ENCODE assay signal across 8 cellular contexts in the genomic region with DNA sequence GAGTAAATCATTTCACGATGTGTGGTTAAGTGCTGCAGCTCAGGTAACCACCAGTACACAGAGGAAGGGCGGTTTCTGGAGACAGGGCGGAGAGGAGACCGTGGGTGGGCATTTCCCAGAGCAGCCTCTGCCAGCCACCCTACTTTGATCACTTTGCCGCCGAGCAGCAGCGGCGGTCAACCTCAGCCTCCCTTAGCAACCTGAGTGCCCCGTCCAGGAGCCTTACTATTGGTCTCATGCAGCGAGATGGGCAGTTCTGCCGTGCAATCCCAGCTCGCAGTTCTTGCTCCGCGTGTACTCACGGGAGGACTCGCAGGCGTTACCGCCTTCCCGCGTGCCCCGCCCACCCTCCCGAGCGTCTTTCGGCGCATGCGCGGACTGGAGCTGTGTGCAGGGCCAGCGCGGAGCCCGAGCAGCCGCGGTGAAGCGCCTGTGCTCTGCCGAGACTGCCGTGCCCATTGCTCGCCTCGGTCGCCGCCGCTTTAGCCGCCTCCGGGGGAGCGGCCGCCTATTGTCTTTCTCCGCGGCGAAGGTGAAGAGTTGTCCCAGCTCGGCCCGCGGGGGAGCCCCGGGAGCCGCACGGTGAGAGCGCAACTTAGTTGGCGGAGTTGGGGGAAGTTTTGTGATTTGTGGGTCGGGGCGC. TPM values are rescaled to one million over a fixed set of nuclear protein-coding genes. Genes with fewer than 3 reads are reported as not detected.
A peak's percentile ranks its signal among the peaks of the same experiment; 100 is the strongest.
DNase-seq lines count a peak whose midpoint lies in the region; ATAC-seq, FAIRE-seq and TF ChIP-seq lines count a peak whose summit lies in the region.

A gene with protein sequence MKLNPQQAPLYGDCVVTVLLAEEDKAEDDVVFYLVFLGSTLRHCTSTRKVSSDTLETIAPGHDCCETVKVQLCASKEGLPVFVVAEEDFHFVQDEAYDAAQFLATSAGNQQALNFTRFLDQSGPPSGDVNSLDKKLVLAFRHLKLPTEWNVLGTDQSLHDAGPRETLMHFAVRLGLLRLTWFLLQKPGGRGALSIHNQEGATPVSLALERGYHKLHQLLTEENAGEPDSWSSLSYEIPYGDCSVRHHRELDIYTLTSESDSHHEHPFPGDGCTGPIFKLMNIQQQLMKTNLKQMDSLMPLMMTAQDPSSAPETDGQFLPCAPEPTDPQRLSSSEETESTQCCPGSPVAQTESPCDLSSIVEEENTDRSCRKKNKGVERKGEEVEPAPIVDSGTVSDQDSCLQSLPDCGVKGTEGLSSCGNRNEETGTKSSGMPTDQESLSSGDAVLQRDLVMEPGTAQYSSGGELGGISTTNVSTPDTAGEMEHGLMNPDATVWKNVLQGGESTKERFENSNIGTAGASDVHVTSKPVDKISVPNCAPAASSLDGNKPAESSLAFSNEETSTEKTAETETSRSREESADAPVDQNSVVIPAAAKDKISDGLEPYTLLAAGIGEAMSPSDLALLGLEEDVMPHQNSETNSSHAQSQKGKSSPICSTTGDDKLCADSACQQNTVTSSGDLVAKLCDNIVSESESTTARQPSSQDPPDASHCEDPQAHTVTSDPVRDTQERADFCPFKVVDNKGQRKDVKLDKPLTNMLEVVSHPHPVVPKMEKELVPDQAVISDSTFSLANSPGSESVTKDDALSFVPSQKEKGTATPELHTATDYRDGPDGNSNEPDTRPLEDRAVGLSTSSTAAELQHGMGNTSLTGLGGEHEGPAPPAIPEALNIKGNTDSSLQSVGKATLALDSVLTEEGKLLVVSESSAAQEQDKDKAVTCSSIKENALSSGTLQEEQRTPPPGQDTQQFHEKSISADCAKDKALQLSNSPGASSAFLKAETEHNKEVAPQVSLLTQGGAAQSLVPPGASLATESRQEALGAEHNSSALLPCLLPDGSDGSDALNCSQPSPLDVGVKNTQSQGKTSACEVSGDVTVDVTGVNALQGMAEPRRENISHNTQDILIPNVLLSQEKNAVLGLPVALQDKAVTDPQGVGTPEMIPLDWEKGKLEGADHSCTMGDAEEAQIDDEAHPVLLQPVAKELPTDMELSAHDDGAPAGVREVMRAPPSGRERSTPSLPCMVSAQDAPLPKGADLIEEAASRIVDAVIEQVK (N-terminal part only) (plus strand): TSS at position 387 of the 643 bp plus-strand sequence. CDS start 105,118 bp downstream, outside the sequence.

- FAIRE-seq in RCC 7860 (lab: Jason Lieb, UNC) = peak; percentile 54

- H3K4me1 ChIP-seq in DOHH2 (ENCODE audit: control insufficient read depth, low read length) (peaks cover 42% of the 10 kb centered on the region), GM23248 (ENCODE audit: insufficient read depth) (peaks cover 18% of the 10 kb centered on the region), Karpas-422 (ENCODE audit: low read length) (peaks cover 48% of the 10 kb centered on the region)

- WGBS in GM23248 (ENCODE audit: low coverage in 1 of 2, low lambda C conversion rate in 2 of 2, missing lambda C conversion rate in 2 of 2), 2 experiments = 1% methylated on average over 45 to 54 of the region's 57 CpGs

- peaks cover 28% of the 10 kb centered on the region for H3K36me3 ChIP-seq in DOHH2 (ENCODE audit: control insufficient read depth, low read length)
- no peaks in the 10 kb centered on the region for H3K36me3 ChIP-seq in GM23248 (ENCODE audit: low read depth)
- peaks cover 12% of the 10 kb centered on the region; the same call in 1 of the 2 replicates for H3K36me3 ChIP-seq in Karpas-422 (ENCODE audit: insufficient read depth, low read length)

- no peaks in the 10 kb centered on the region for H3K9me3 Mint-ChIP-seq in activated T-cell treated with anti-CD3 and anti-CD28 coated beads, Interleukin-2, amount 50 U/mL, for 72 hours
- no peaks in the 10 kb centered on the region for H3K9me3 Mint-ChIP-seq in naive B cell
- H3K9me3 Mint-ChIP-seq in stimulated activated effector memory CD8-positive, alpha-beta T cell treated with anti-CD3 and anti-CD28 coated beads, Interleukin-12 subunit alpha, Interleukin-12 subunit beta, amount 100 ng/mL, for 72 hours = no peaks in the 10 kb centered on the region

- H3K4me3 ChIP-seq in DOHH2 (ENCODE audit: low read length) (peak within 1 kb of the TSS; percentile 81), GM23248 (peak within 1 kb of the TSS; percentile 80), Karpas-422 (ENCODE audit: low read length) (peak within 1 kb of the TSS; percentile 85)

- H3F3A ChIP-seq in DOHH2 (ENCODE audit: control insufficient read depth, insufficient read depth) (peaks cover 24% of the 10 kb centered on the region), GM23248 (ENCODE audit: insufficient read depth) (peaks cover 10% of the 10 kb centered on the region; the same call in 1 of the 2 replicates)

- DNase-seq in GM23248 (peak; percentile 99), Karpas-422 (peak; percentile 99), RCC 7860 (ENCODE audit: low spot score) (peak; percentile 99), fibroblast of gingiva (ENCODE audit: low read depth) (peak; percentile 100), naive B cell (peak; percentile 90)
- peak; percentile 92 to 98 for DNase-seq in activated T-cell treated with anti-CD3 and anti-CD28 coated beads, Interleukin-2, amount 50 U/mL, for 72 hours
- DNase-seq in stimulated activated effector memory CD8-positive, alpha-beta T cell treated with anti-CD3 and anti-CD28 coated beads, Interleukin-12 subunit alpha, Interleukin-12 subunit beta, amount 100 ng/mL, for 72 hours (ENCODE audit: low spot score in 2 of 2) = peak; percentile 82 to 95

- H3K79me2 ChIP-seq in DOHH2 (ENCODE audit: control insufficient read depth, low read length) = peaks cover 46% of the 10 kb centered on the region
- H3K79me2 ChIP-seq in GM23248 (ENCODE audit: insufficient read depth) = peaks cover 43% of the 10 kb centered on the region
- H3K79me2 ChIP-seq in Karpas-422 (ENCODE audit: low read length) = peaks cover 41% of the 10 kb centered on the region

- H3K27ac ChIP-seq in DOHH2 (ENCODE audit: low read depth, low read length) (peak within 1 kb of the TSS; percentile 80), GM23248 (peak within 1 kb of the TSS; percentile 54), Karpas-422 (ENCODE audit: low read length) (peak within 1 kb of the TSS; percentile 86)

- H2AFZ ChIP-seq in GM23248 = peak within 1 kb of the TSS; percentile 87
- peak within 1 kb of the TSS; percentile 32; the same call in 1 of the 2 replicates for H2AFZ ChIP-seq in Karpas-422 (ENCODE audit: low read length)

- peak within 1 kb of the TSS; percentile 90 for H3K27ac Mint-ChIP-seq in activated T-cell treated with anti-CD3 and anti-CD28 coated beads, Interleukin-2, amount 50 U/mL, for 72 hours
- peak within 1 kb of the TSS; percentile 88 to 97 (median 94) for H3K27ac Mint-ChIP-seq in naive B cell
- peak within 1 kb of the TSS; percentile 88 for H3K27ac Mint-ChIP-seq in stimulated activated effector memory CD8-positive, alpha-beta T cell treated with anti-CD3 and anti-CD28 coated beads, Interleukin-12 subunit alpha, Interleukin-12 subunit beta, amount 100 ng/mL, for 72 hours

- H3K9me2 ChIP-seq in DOHH2 (replicated peaks; ENCODE audit: control insufficient read depth, low read length) (no peaks in the 10 kb centered on the region), GM23248 (ENCODE audit: insufficient read depth) (no peaks in the 10 kb centered on the region), Karpas-422 (replicated peaks; ENCODE audit: insufficient read depth, low read length) (no peaks in the 10 kb centered on the region)

- H3K4me2 ChIP-seq in DOHH2 (ENCODE audit: low read length) (peak within 1 kb of the TSS; percentile 83), GM23248 (ENCODE audit: unreplicated experiment) (peak within 1 kb of the TSS; percentile 97), Karpas-422 (ENCODE audit: low read depth, low read length, poor library complexity, severe bottlenecking) (peak within 1 kb of the TSS; percentile 88)

- H3K4me1 Mint-ChIP-seq in activated T-cell treated with anti-CD3 and anti-CD28 coated beads, Interleukin-2, amount 50 U/mL, for 72 hours (ENCODE audit: low read depth) = peaks cover 59% of the 10 kb centered on the region
- H3K4me1 Mint-ChIP-seq in naive B cell = peaks cover 40 to 52% (median 45%) of the 10 kb centered on the region in 3 donors
- H3K4me1 Mint-ChIP-seq in stimulated activated effector memory CD8-positive, alpha-beta T cell treated with anti-CD3 and anti-CD28 coated beads, Interleukin-12 subunit alpha, Interleukin-12 subunit beta, amount 100 ng/mL, for 72 hours = peaks cover 64% of the 10 kb centered on the region

- in situ Hi-C loops in GM23248 (cut with MboI) = no loop called here

- peaks cover 0 to 3% of the 10 kb centered on the region in 2 donors for H3K36me3 Mint-ChIP-seq in activated T-cell treated with anti-CD3 and anti-CD28 coated beads, Interleukin-2, amount 50 U/mL, for 72 hours (ENCODE audit: insufficient read depth in 2 of 2)
- peaks cover 6 to 7% of the 10 kb centered on the region in 2 donors for H3K36me3 Mint-ChIP-seq in naive B cell
- H3K36me3 Mint-ChIP-seq in stimulated activated effector memory CD8-positive, alpha-beta T cell treated with anti-CD3 and anti-CD28 coated beads, Interleukin-12 subunit alpha, Interleukin-12 subunit beta, amount 100 ng/mL, for 72 hours = peaks cover 21% of the 10 kb centered on the region

- peaks cover 6% of the 10 kb centered on the region for H3K27me3 Mint-ChIP-seq in activated T-cell treated with anti-CD3 and anti-CD28 coated beads, Interleukin-2, amount 50 U/mL, for 72 hours (ENCODE audit: low read depth)
- peaks cover 0 to 7% (median 7%) of the 10 kb centered on the region in 3 donors for H3K27me3 Mint-ChIP-seq in naive B cell

- no peak for TF ChIP-seq CTCF in DOHH2 (IDR thresholded peaks at IDR 0.05; ENCODE audit: low read depth, low read length, poor library complexity, severe bottlenecking)

- peaks cover 10% of the 10 kb centered on the region for H4K20me1 ChIP-seq in DOHH2 (ENCODE audit: control insufficient read depth, insufficient read depth, low read depth, low read length)
- H4K20me1 ChIP-seq in GM23248 (ENCODE audit: insufficient read depth) = no peaks in the 10 kb centered on the region
- H4K20me1 ChIP-seq in Karpas-422 (ENCODE audit: insufficient read depth, low read depth, low read length) = peaks cover 33% of the 10 kb centered on the region

- peak; percentile 87 for ATAC-seq in activated T-cell treated with anti-CD3 and anti-CD28 coated beads, Interleukin-2, amount 50 U/mL, for 72 hours (replicated peaks in 1 of 2)
- peak; percentile 75 to 77 for ATAC-seq in naive B cell (ENCODE audit: low read depth in 2 of 2)
- ATAC-seq in stimulated activated effector memory CD8-positive, alpha-beta T cell treated with anti-CD3 and anti-CD28 coated beads, Interleukin-12 subunit alpha, Interleukin-12 subunit beta, amount 100 ng/mL, for 72 hours = peak; percentile 90

- H3K27me3 ChIP-seq in DOHH2 (ENCODE audit: control insufficient read depth, low read length) (no peaks in the 10 kb centered on the region), GM23248 (replicated peaks; ENCODE audit: insufficient read depth) (no peaks in the 10 kb centered on the region), Karpas-422 (ENCODE audit: low read length) (no peaks in the 10 kb centered on the region)

- H3K9me3 ChIP-seq in DOHH2 (ENCODE audit: control insufficient read depth, insufficient read depth, low read length) = no peaks in the 10 kb centered on the region
- H3K9me3 ChIP-seq in GM23248 (ENCODE audit: low read depth) = no peaks in the 10 kb centered on the region
- H3K9me3 ChIP-seq in Karpas-422 (ENCODE audit: low read length) = no peaks in the 10 kb centered on the region

- H3K9ac ChIP-seq in GM23248 = peak within 1 kb of the TSS; percentile 80
- H3K9ac ChIP-seq in Karpas-422 (ENCODE audit: low read length) = peak within 1 kb of the TSS; percentile 74

- H3K4me3 Mint-ChIP-seq in activated T-cell treated with anti-CD3 and anti-CD28 coated beads, Interleukin-2, amount 50 U/mL, for 72 hours = peak within 1 kb of the TSS; percentile 96 to 98
- H3K4me3 Mint-ChIP-seq in naive B cell = peak within 1 kb of the TSS; percentile 84 to 97 (median 93)
- peak within 1 kb of the TSS; percentile 80 for H3K4me3 Mint-ChIP-seq in stimulated activated effector memory CD8-positive, alpha-beta T cell treated with anti-CD3 and anti-CD28 coated beads, Interleukin-12 subunit alpha, Interleukin-12 subunit beta, amount 100 ng/mL, for 72 hours

RNA-seq across cellular contexts. Expression of the gene that starts here (rescaled TPM):
- 27.7 and 45.0 TPM in 2 replicates for total RNA-seq in GM23248 (2014; rRNA removed; shearing (Covaris generic))
- polyA plus RNA-seq in GM23248 (2016; fragmentation: Nextera tagmentation; extraction: Ambion mirVana) (22.5 and 26.5 TPM in 2 replicates), naive B cell (ENCODE audit: low read depth in 6 of 6) (100 to 1,000 TPM in 4 of 6 donors, 10 to 100 TPM in 2; 63.4 to 185 (median 122) TPM)
- total RNA-seq in Karpas-422 (2014; rRNA removed; shearing (Covaris generic); ENCODE audit: low replicate concordance) = 156 and 166 TPM in 2 replicates
- 100 to 1,000 TPM; 134 to 185 TPM for total RNA-seq in activated T-cell treated with anti-CD3 and anti-CD28 coated beads, Interleukin-2, amount 50 U/mL, for 72 hours

Comparison
In these comparisons a context has a peak if more than half of its experiments do, and no peak if none do; other contexts are left out.
1. Peak in every context shown above with its lines: DNase-seq, ATAC-seq, H3K4me3 ChIP-seq and H3K27ac ChIP-seq.